In genomic region chr11:78526497-78527146, GRCh38 we compare ENCODE assay signal across 30 cellular contexts.
"Had no signal": no experiment of that assay in that cellular context is flagged by ENCODE, and none has a peak within 500 bp of the region (broad histone marks: within the 10 kb centered on the region; RNA-seq: fewer than 3 reads in every experiment).

No MANE protein-coding gene starts in this region.

- FAIRE-seq: bronchial epithelial cell, TTC549 had no signal

- ATAC-seq: activated CD4-positive, alpha-beta T cell treated with anti-CD3 and anti-CD28 coated beads for 36 hours; activated CD8-positive, alpha-beta memory T cell treated with anti-CD3 and anti-CD28 coated beads, Interleukin-2, amount 10 ng/mL, durations not matched to agents 7 days and 5 days; activated CD8-positive, alpha-beta T cell treated with anti-CD3 and anti-CD28 coated beads, Interleukin-2, amount 10 ng/mL, durations not matched to agents 7 days and 5 days; activated naive CD8-positive, alpha-beta T cell treated with anti-CD3 and anti-CD28 coated beads, Interleukin-2, amount 50 U/mL, for 24 hours had no signal

- H3K9me3 ChIP-seq: ascending aorta had no signal

- H3K27me3 ChIP-seq: ascending aorta, cardiac muscle cell had no signal

- H3K4me1 ChIP-seq: ascending aorta had no signal

- DNase-seq: activated B cell treated with CpG ODN at 0.5 μM for 24 hours; activated CD4-positive, alpha-beta memory T cell treated with anti-CD3 and anti-CD28 coated beads, Interleukin-2, amount 10 ng/mL, durations not matched to agents 7 days and 5 days; activated CD4-positive, alpha-beta T cell treated with anti-CD3 and anti-CD28 coated beads for 1 hour; activated CD4-positive, alpha-beta T cell treated with anti-CD3 and anti-CD28 coated beads for 36 hours; activated CD4-positive, alpha-beta T cell treated with anti-CD3 and anti-CD28 coated beads for 48 hours; activated CD4-positive, alpha-beta T cell treated with anti-CD3 and anti-CD28 coated beads, Interleukin-2, amount 10 ng/mL, durations not matched to agents 7 days and 5 days; activated CD4-positive, alpha-beta T cell treated with anti-CD3 and anti-CD28 coated beads, Interleukin-2, amount 50 U/mL, for 48 hours; activated CD8-positive, alpha-beta memory T cell treated with anti-CD3 and anti-CD28 coated beads for 24 hours; activated CD8-positive, alpha-beta memory T cell treated with anti-CD3 and anti-CD28 coated beads, Interleukin-2, amount 10 ng/mL, durations not matched to agents 7 days and 5 days; activated CD8-positive, alpha-beta memory T cell treated with anti-CD3 and anti-CD28 coated beads, Interleukin-2, amount 50 U/mL, for 48 hours; activated CD8-positive, alpha-beta T cell treated with anti-CD3 and anti-CD28 coated beads, Interleukin-2, amount 10 ng/mL, durations not matched to agents 7 days and 5 days; activated effector memory CD4-positive, alpha-beta T cell treated with Interleukin-2 at 50 U/mL for 16 hours; activated gamma-delta T cell; activated naive CD4-positive, alpha-beta T cell treated with anti-CD3 and anti-CD28 coated beads, Interleukin-2, amount 10 ng/mL, durations not matched to agents 7 days and 5 days; activated naive CD4-positive, alpha-beta T cell treated with Interleukin-2 at 50 U/mL for 16 hours; activated naive CD8-positive, alpha-beta T cell treated with anti-CD3 and anti-CD28 coated beads, Interleukin-2, amount 10 ng/mL, durations not matched to agents 7 days and 5 days; activated naive CD8-positive, alpha-beta T cell treated with anti-CD3 and anti-CD28 coated beads, Interleukin-2, amount 50 U/mL, for 24 hours; activated T-cell treated with anti-CD3 and anti-CD28 coated beads, Interleukin-2, amount 50 U/mL, for 24 hours; activated T-cell treated with anti-CD3 and anti-CD28 coated beads, Interleukin-2, amount 50 U/mL, for 48 hours; amygdala; anterior cingulate cortex; central memory CD4-positive, alpha-beta T cell; T-helper 1 cell; T-helper 2 cell; T-helper 9 cell had no signal

- H3K4me3 ChIP-seq: ascending aorta, cardiac muscle cell had no signal

- H3K27ac ChIP-seq: ascending aorta, cardiac muscle cell, VCaP had no signal

- H3K36me3 ChIP-seq: ascending aorta, cardiac muscle cell had no signal
